ENCODE assay signal across 27 cellular contexts in the genomic region with DNA sequence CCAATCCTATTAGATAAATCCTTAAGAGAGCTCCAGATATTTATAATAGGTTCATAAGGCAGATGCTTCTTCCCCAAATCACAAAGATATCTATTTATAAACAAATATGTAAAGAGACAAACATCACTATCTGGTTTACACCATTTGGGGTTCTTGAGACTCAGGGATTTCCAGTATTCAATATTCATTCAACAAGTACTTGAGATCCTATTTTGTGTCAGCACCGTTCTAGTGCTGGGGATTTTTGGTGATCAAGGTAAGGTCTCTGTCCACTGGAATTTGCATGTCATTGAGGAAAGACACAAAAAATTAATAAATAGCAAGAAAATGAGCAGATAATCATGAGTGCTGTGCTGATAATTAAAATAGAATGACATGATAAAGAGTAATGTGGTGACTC.
DNase-seq lines count a peak whose midpoint lies in the region; ATAC-seq and TF ChIP-seq lines count a peak whose summit lies in the region.
"Had no signal": no experiment of that assay in that cellular context is flagged by ENCODE, and none has a peak within 500 bp of the region (broad histone marks: within the 10 kb centered on the region; RNA-seq: fewer than 3 reads in every experiment).

No MANE protein-coding gene starts in this region.

- no peaks in the 10 kb centered on the region for H3K36me3 ChIP-seq in IMR-90 (ENCODE audit: control insufficient read depth, insufficient read depth, low read length)
- H3K36me3 ChIP-seq: cardiac muscle cell, esophagus muscularis mucosa had no signal

- H4K8ac ChIP-seq in IMR-90 (ENCODE audit: low read depth in 2 of 2, low read length in 2 of 2), result no peak overlapping the region

- no peak for TF ChIP-seq CTCF in IMR-90 (conservative IDR thresholded peaks at IDR 0.05; ENCODE audit: low read depth, low read length)

- in situ Hi-C loops in IMR-90 (cut with MboI; ENCODE audit: low sequenced_read_pairs), result no loop called here

- no peak overlapping the region for H2AK5ac ChIP-seq in IMR-90 (ENCODE audit: low read depth, low read length)

- no peak for ATAC-seq in IMR-90 (ENCODE audit: low read depth)
- ATAC-seq in stimulated activated naive B cell treated with anti-CD40 and anti-IgM and Interleukin-4, amounts not matched to agents 10 μg/mL and 1 μg/mL and 100 μg/mL, for 72 hours (replicated peaks), result no peak
- ATAC-seq: HCT116, left colon had no signal

- H3K4me1 ChIP-seq in IMR-90 (ENCODE audit: control insufficient read depth, insufficient read depth, low read length), result peaks cover 6% of the 10 kb centered on the region; the same call in 1 of the 2 replicates
- H3K4me1 ChIP-seq: esophagus muscularis mucosa, testis had no signal

- H3K14ac ChIP-seq in IMR-90 (replicated peaks; ENCODE audit: low read depth, low read length), result 0 out of 2 replicates have a peak overlapping the region, but pooled peaks have one; percentile 86

- peaks cover 63% of the 10 kb centered on the region for H3K4me1 Mint-ChIP-seq in activated naive CD4-positive, alpha-beta T cell treated with anti-CD3 and anti-CD28 coated beads, Interleukin-2, amount 10 ng/mL, durations not matched to agents 7 days and 5 days
- H3K4me1 Mint-ChIP-seq in activated naive CD8-positive, alpha-beta T cell treated with anti-CD3 and anti-CD28 coated beads for 36 hours, result peaks cover 64% of the 10 kb centered on the region
- H3K4me1 Mint-ChIP-seq in stimulated activated naive B cell treated with anti-CD40 and anti-IgM and Interleukin-4, amounts not matched to agents 10 μg/mL and 1 μg/mL and 100 μg/mL, for 72 hours, result peaks cover 8 to 30% of the 10 kb centered on the region in 2 donors
- H3K4me1 Mint-ChIP-seq: endodermal cell had no signal

- H3K18ac ChIP-seq in IMR-90 (ENCODE audit: low read depth, low read length), result peak overlapping the region; percentile 41

- no peaks in the 10 kb centered on the region for H3K9me3 ChIP-seq in IMR-90 (ENCODE audit: control insufficient read depth, insufficient read depth, low read length)
- H3K9me3 ChIP-seq: esophagus muscularis mucosa, testis had no signal

- intact Hi-C loops in IMR-90 (cut with micrococcal nuclease), result no loop called here

- H3K27ac Mint-ChIP-seq in activated naive CD4-positive, alpha-beta T cell treated with anti-CD3 and anti-CD28 coated beads, Interleukin-2, amount 10 ng/mL, durations not matched to agents 7 days and 5 days, result peak overlapping the region; percentile 97
- peak overlapping the region; percentile 98 for H3K27ac Mint-ChIP-seq in activated naive CD8-positive, alpha-beta T cell treated with anti-CD3 and anti-CD28 coated beads for 36 hours
- H3K27ac Mint-ChIP-seq in stimulated activated naive B cell treated with anti-CD40 and anti-IgM and Interleukin-4, amounts not matched to agents 10 μg/mL and 1 μg/mL and 100 μg/mL, for 72 hours, result peak overlapping the region; percentile 56
- H3K27ac Mint-ChIP-seq: endodermal cell, IgD-negative memory B cell had no signal

- CTCF ChIA-PET in activated naive CD4-positive, alpha-beta T cell treated with anti-CD3 and anti-CD28 coated beads, Interleukin-2, amount 10 ng/mL, durations not matched to agents 7 days and 5 days (lab: Charles Lee), result interaction anchor here (2.2 kb wide), 1 partner anchor 10 kb away, joined by 8 read pairs; no protein-coding TSS in a partner anchor
- CTCF ChIA-PET in IMR-90 (lab: Yijun Ruan, JAX), result no interaction called here

- no peaks in the 10 kb centered on the region for H3K27me3 Mint-ChIP-seq in activated naive CD4-positive, alpha-beta T cell treated with anti-CD3 and anti-CD28 coated beads, Interleukin-2, amount 10 ng/mL, durations not matched to agents 7 days and 5 days
- H3K27me3 Mint-ChIP-seq in activated naive CD8-positive, alpha-beta T cell treated with anti-CD3 and anti-CD28 coated beads for 36 hours, result no peaks in the 10 kb centered on the region
- no peaks in the 10 kb centered on the region for H3K27me3 Mint-ChIP-seq in stimulated activated naive B cell treated with anti-CD40 and anti-IgM and Interleukin-4, amounts not matched to agents 10 μg/mL and 1 μg/mL and 100 μg/mL, for 72 hours
- H3K27me3 Mint-ChIP-seq: IgD-negative memory B cell had no signal

- no peak overlapping the region for H3K56ac ChIP-seq in IMR-90 (ENCODE audit: extremely low read depth, insufficient read depth, low read length)

- no peaks in the 10 kb centered on the region for H4K20me1 ChIP-seq in IMR-90 (ENCODE audit: insufficient read depth, low read length)

- peaks cover 28% of the 10 kb centered on the region for H3K9me3 Mint-ChIP-seq in activated naive CD4-positive, alpha-beta T cell treated with anti-CD3 and anti-CD28 coated beads, Interleukin-2, amount 10 ng/mL, durations not matched to agents 7 days and 5 days
- peaks cover 16% of the 10 kb centered on the region for H3K9me3 Mint-ChIP-seq in activated naive CD8-positive, alpha-beta T cell treated with anti-CD3 and anti-CD28 coated beads for 36 hours
- H3K9me3 Mint-ChIP-seq in stimulated activated naive B cell treated with anti-CD40 and anti-IgM and Interleukin-4, amounts not matched to agents 10 μg/mL and 1 μg/mL and 100 μg/mL, for 72 hours, result peaks cover 5 to 10% of the 10 kb centered on the region in 2 donors

- no peak for TF ChIP-seq RAD21 in IMR-90 (IDR thresholded peaks at IDR 0.05; ENCODE audit: low read length)

- H3K23ac ChIP-seq in IMR-90 (ENCODE audit: low read depth, low read length), result 0 out of 2 replicates have a peak overlapping the region, but pooled peaks have one; percentile 11

- TF ChIP-seq POLR2A in IMR-90 (IDR thresholded peaks at IDR 0.05; ENCODE audit: low read depth, low read length), result no peak

- POLR2A ChIA-PET in IMR-90 (lab: Charles Lee; ENCODE audit: unreplicated experiment), result no interaction called here

- H3K4me2 ChIP-seq in IMR-90 (ENCODE audit: low read depth, low read length), result peak overlapping the region; percentile 90; the same call in 1 of the 2 replicates

- H3K36me3 Mint-ChIP-seq in activated naive CD4-positive, alpha-beta T cell treated with anti-CD3 and anti-CD28 coated beads, Interleukin-2, amount 10 ng/mL, durations not matched to agents 7 days and 5 days, result peaks cover 30% of the 10 kb centered on the region
- H3K36me3 Mint-ChIP-seq in activated naive CD8-positive, alpha-beta T cell treated with anti-CD3 and anti-CD28 coated beads for 36 hours, result peaks cover 49% of the 10 kb centered on the region
- H3K36me3 Mint-ChIP-seq in stimulated activated naive B cell treated with anti-CD40 and anti-IgM and Interleukin-4, amounts not matched to agents 10 μg/mL and 1 μg/mL and 100 μg/mL, for 72 hours, result peaks cover 3 to 4% of the 10 kb centered on the region in 2 donors
- H3K36me3 Mint-ChIP-seq: IgD-negative memory B cell had no signal

- peak overlapping the region; percentile 80 for H2BK5ac ChIP-seq in IMR-90 (ENCODE audit: low read depth, low read length, poor library complexity, severe bottlenecking)

- no peaks in the 10 kb centered on the region for H3K27me3 ChIP-seq in IMR-90 (ENCODE audit: control insufficient read depth, insufficient read depth, low read length)
- H3K27me3 ChIP-seq: cardiac muscle cell, esophagus muscularis mucosa, testis had no signal

- H2BK20ac ChIP-seq in IMR-90 (ENCODE audit: low read depth, low read length), result 0 out of 2 replicates have a peak overlapping the region, but pooled peaks have one; percentile 3

- no peak overlapping the region for H4K91ac ChIP-seq in IMR-90 (ENCODE audit: insufficient read depth, low read depth, low read length)

- no peaks in the 10 kb centered on the region for H3K9me1 ChIP-seq in IMR-90 (ENCODE audit: insufficient read depth, low read length)

- WGBS in IMR-90 (ENCODE audit: extremely low coverage in 2 of 2, insufficient read length in 1 of 2), 2 experiments, result no CpG with 5 or more reads among the region's 1 CpG

- H2AK9ac ChIP-seq in IMR-90 (replicated peaks; ENCODE audit: low read depth, low read length, poor library complexity), result no peak overlapping the region

- no peak overlapping the region; the same call in 1 of the 2 replicates for H4K5ac ChIP-seq in IMR-90 (ENCODE audit: low read depth, low read length)

- H3K27ac ChIP-seq in IMR-90 (ENCODE audit: insufficient read depth, low read length), result no peak overlapping the region
- H3K27ac ChIP-seq: cardiac muscle cell, esophagus muscularis mucosa, testis had no signal

- peak overlapping the region; percentile 32; the same call in 1 of the 2 replicates for H2BK120ac ChIP-seq in IMR-90 (ENCODE audit: low read depth, low read length)

- BruUV-seq in IMR-90 (replicated peaks; lab: Mats Ljungman, UMichigan), result no TSS peak

- H3K9ac ChIP-seq in IMR-90 (ENCODE audit: low read depth, low read length), result no peak overlapping the region

- H3K4me3 ChIP-seq in IMR-90 (ENCODE audit: insufficient read depth, low read depth, low read length), result no peak overlapping the region
- H3K4me3 ChIP-seq: cardiac muscle cell, esophagus muscularis mucosa, testis had no signal

- H3K79me1 ChIP-seq in IMR-90 (ENCODE audit: low read depth in 1 of 2, low read length in 2 of 2), result no peaks in the 10 kb centered on the region

- DNase-seq in activated naive CD4-positive, alpha-beta T cell treated with anti-CD3 and anti-CD28 coated beads, Interleukin-2, amount 10 ng/mL, durations not matched to agents 7 days and 5 days, result no peak
- no peak for DNase-seq in activated naive CD4-positive, alpha-beta T cell (lab: John Stamatoyannopoulos, UW)
- DNase-seq in IMR-90 (no peak), AG08395 (ENCODE audit: low spot score) (no peak), hepatic stellate cell (ENCODE audit: low spot score) (no peak)
- no peak for DNase-seq in activated naive CD8-positive, alpha-beta T cell treated with anti-CD3 and anti-CD28 coated beads for 36 hours
- no peak for DNase-seq in stimulated activated naive B cell treated with anti-CD40 and anti-IgM and Interleukin-4, amounts not matched to agents 10 μg/mL and 1 μg/mL and 100 μg/mL, for 72 hours
- DNase-seq: activated CD4-positive, alpha-beta T cell treated with anti-CD3 and anti-CD28 coated beads, Interleukin-2, amount 50 U/mL, for 4 hours; activated T-cell treated with anti-CD3 and anti-CD28 coated beads, Interleukin-2, amount 50 U/mL, for 1 hour; amygdala; C1 segment of cervical spinal cord; endodermal cell; foreskin melanocyte; left colon; mesendoderm; NCI-H1105; NCI-H2029; NCI-H2227 treated with DMSO at 0.1 percent for 48 hours; NCI-H69; RPMI8226; small intestine; stimulated activated CD4-positive, alpha-beta T cell treated with anti-CD3 and anti-CD28 coated beads, Interleukin-1b, Interleukin-23, amount 100 ng/mL, for 48 hours; testis had no signal

- dilution Hi-C loops in IMR-90 (cut with HindIII; ENCODE audit: low sequenced_read_pairs, unreplicated experiment), result no loop called here

- H3K4me3 Mint-ChIP-seq in activated naive CD4-positive, alpha-beta T cell treated with anti-CD3 and anti-CD28 coated beads, Interleukin-2, amount 10 ng/mL, durations not matched to agents 7 days and 5 days, result no peak overlapping the region
- H3K4me3 Mint-ChIP-seq in activated naive CD8-positive, alpha-beta T cell treated with anti-CD3 and anti-CD28 coated beads for 36 hours, result peak overlapping the region; percentile 15
- H3K4me3 Mint-ChIP-seq in stimulated activated naive B cell treated with anti-CD40 and anti-IgM and Interleukin-4, amounts not matched to agents 10 μg/mL and 1 μg/mL and 100 μg/mL, for 72 hours, result no peak overlapping the region
- H3K4me3 Mint-ChIP-seq: endodermal cell had no signal

- no peak overlapping the region for H2AFZ ChIP-seq in IMR-90 (replicated peaks; ENCODE audit: low read length, poor library complexity)

- 0 out of 3 replicates have a peak overlapping the region, but pooled peaks have one; percentile 2 for H2BK15ac ChIP-seq in IMR-90 (ENCODE audit: low read depth, low read length)

- H3K4ac ChIP-seq in IMR-90 (ENCODE audit: low read depth, low read length), result no peak overlapping the region
